Comparison of ENCODE assay signal across 1 cellular context in genomic region chr6:33313709-33314514, GRCh38.
TF ChIP-seq lines count a peak whose summit lies in the region.

TSS of gene TAPBP (minus strand) at chr6:33314078. CDS start at chr6:33314041, 37 bp downstream.

TF ChIP-seq in HepG2, 621 proteins besides CTCF, POLR2A, EP300 and RAD21 (continued from another document and continues in another):
- TF ChIP-seq GRHL1 (CRISPR knock-in tag; conservative IDR thresholded peaks at IDR 0.05) (no peak), ZNF710 (CRISPR knock-in tag; IDR thresholded peaks at IDR 0.05; ENCODE audit: borderline replicate concordance) (no peak), CERS6 (CRISPR knock-in tag; IDR thresholded peaks at IDR 0.05) (0 out of 2 replicates have a peak, but pooled peaks have one; percentile 48), ZNF235 (CRISPR knock-in tag; IDR thresholded peaks at IDR 0.05; ENCODE audit: borderline replicate concordance) (no peak; the same call in 1 of the 2 replicates), ZNF7 (CRISPR knock-in tag; IDR thresholded peaks at IDR 0.05) (no peak), SRSF1 (optimal IDR thresholded peaks at IDR 0.05; ENCODE audit: low read depth, low read length) (peak; percentile 52), CBFB (CRISPR knock-in tag; IDR thresholded peaks at IDR 0.05) (peak; percentile 41; the same call in 1 of the 2 replicates), NFE2L2 (IDR thresholded peaks at IDR 0.05; ENCODE audit: low read length) (no peak), CHCHD3 (CRISPR knock-in tag; IDR thresholded peaks at IDR 0.05) (0 out of 2 replicates have a peak, but pooled peaks have one; percentile 53), KAT7 (CRISPR knock-in tag; IDR thresholded peaks at IDR 0.05; ENCODE audit: borderline replicate concordance) (peak; percentile 89), MAFF (IDR thresholded peaks at IDR 0.05; ENCODE audit: low read depth, low read length) (no peak), TAF1 (CRISPR knock-in tag; IDR thresholded peaks at IDR 0.05) (peak; percentile 70), MED13 (CRISPR knock-in tag; IDR thresholded peaks at IDR 0.05) (0 out of 2 replicates have a peak, but pooled peaks have one; percentile 52), NR3C1 (CRISPR knock-in tag; IDR thresholded peaks at IDR 0.05) (no peak), ZSCAN22 (CRISPR knock-in tag; IDR thresholded peaks at IDR 0.05) (no peak), ZC3H13 (CRISPR knock-in tag; IDR thresholded peaks at IDR 0.05) (peak; percentile 92), ONECUT2 (CRISPR knock-in tag; IDR thresholded peaks at IDR 0.05) (no peak), SMARCC2 (IDR thresholded peaks at IDR 0.05) (no peak), PCBP2 (optimal IDR thresholded peaks at IDR 0.05; ENCODE audit: low read depth, low read length, poor library complexity, severe bottlenecking) (no peak), RARG (CRISPR knock-in tag; IDR thresholded peaks at IDR 0.05; ENCODE audit: low read depth) (no peak), ZBTB26 (CRISPR knock-in tag; IDR thresholded peaks at IDR 0.05; ENCODE audit: borderline replicate concordance) (0 out of 2 replicates have a peak, but pooled peaks have one; percentile 50), ZNF605 (CRISPR knock-in tag; IDR thresholded peaks at IDR 0.05) (peak; percentile 91; the same call in 1 of the 2 replicates), RNF2 (conservative IDR thresholded peaks at IDR 0.05; ENCODE audit: low read depth) (no peak), TGIF2 (CRISPR knock-in tag; IDR thresholded peaks at IDR 0.05) (peak; percentile 81), BRD4 (CRISPR knock-in tag; IDR thresholded peaks at IDR 0.05) (peak; percentile 66), ETV5 (CRISPR knock-in tag; IDR thresholded peaks at IDR 0.05; ENCODE audit: borderline replicate concordance) (0 out of 2 replicates have a peak, but pooled peaks have one; percentile 22), SATB2 (CRISPR knock-in tag; IDR thresholded peaks at IDR 0.05) (no peak), ZNF24 (IDR thresholded peaks at IDR 0.05) (no peak), ARHGAP35 (CRISPR knock-in tag; IDR thresholded peaks at IDR 0.05; ENCODE audit: borderline replicate concordance) (no peak; the same call in 1 of the 2 replicates), ZNF709 (CRISPR knock-in tag; IDR thresholded peaks at IDR 0.05) (0 out of 2 replicates have a peak, but pooled peaks have one; percentile 31), HHEX (CRISPR knock-in tag; IDR thresholded peaks at IDR 0.05) (peak; percentile 36; the same call in 1 of the 2 replicates), TBP (CRISPR knock-in tag; IDR thresholded peaks at IDR 0.05) (no peak), ZBTB1 (CRISPR knock-in tag; IDR thresholded peaks at IDR 0.05; ENCODE audit: borderline replicate concordance) (no peak; the same call in 1 of the 2 replicates), MBD4 (IDR thresholded peaks at IDR 0.05; ENCODE audit: borderline replicate concordance, low read length) (no peak), ATRX (CRISPR knock-in tag; IDR thresholded peaks at IDR 0.05; ENCODE audit: borderline replicate concordance) (no peak), ZNF432 (CRISPR knock-in tag; IDR thresholded peaks at IDR 0.05; ENCODE audit: borderline replicate concordance) (no peak), ZBTB7A (CRISPR knock-in tag; IDR thresholded peaks at IDR 0.05) (peak; percentile 36; the same call in 1 of the 2 replicates), ZNF724P (CRISPR knock-in tag; IDR thresholded peaks at IDR 0.05; ENCODE audit: borderline replicate concordance) (peak; percentile 85; the same call in 1 of the 2 replicates), FIP1L1 (IDR thresholded peaks at IDR 0.05; ENCODE audit: borderline replicate concordance, insufficient read depth, low read depth, low read length) (no peak), ZNF737 (CRISPR knock-in tag; IDR thresholded peaks at IDR 0.05; ENCODE audit: borderline replicate concordance) (0 out of 2 replicates have a peak, but pooled peaks have one; percentile 54), ZNF354B (CRISPR knock-in tag; IDR thresholded peaks at IDR 0.05) (no peak), ZBTB44 (CRISPR knock-in tag; IDR thresholded peaks at IDR 0.05) (peak; percentile 72; the same call in 1 of the 2 replicates), PAXIP1 (CRISPR knock-in tag; conservative IDR thresholded peaks at IDR 0.05) (0 out of 2 replicates have a peak, but pooled peaks have one; percentile 20), FOXA3 (CRISPR knock-in tag; IDR thresholded peaks at IDR 0.05) (peak; percentile 54; the same call in 1 of the 2 replicates), AKAP8 (CRISPR knock-in tag; IDR thresholded peaks at IDR 0.05) (0 out of 2 replicates have a peak, but pooled peaks have one; percentile 19), ZNF180 (CRISPR knock-in tag; IDR thresholded peaks at IDR 0.05; ENCODE audit: borderline replicate concordance, low read depth) (no peak), PHF8 (CRISPR knock-in tag; IDR thresholded peaks at IDR 0.05) (peak; percentile 92), ZFAT (CRISPR knock-in tag; conservative IDR thresholded peaks at IDR 0.05) (no peak), ZNF839 (CRISPR knock-in tag; IDR thresholded peaks at IDR 0.05; ENCODE audit: borderline replicate concordance) (no peak), POGK (CRISPR knock-in tag; conservative IDR thresholded peaks at IDR 0.05) (0 out of 2 replicates have a peak, but pooled peaks have one; percentile 40), FOXO4 (CRISPR knock-in tag; conservative IDR thresholded peaks at IDR 0.05) (no peak), ZNF513 (CRISPR knock-in tag; conservative IDR thresholded peaks at IDR 0.05) (peak; percentile 86; the same call in 1 of the 2 replicates), DPF2 (CRISPR knock-in tag; IDR thresholded peaks at IDR 0.05; ENCODE audit: borderline replicate concordance, low read depth) (no peak), KMT2A (CRISPR knock-in tag; IDR thresholded peaks at IDR 0.05) (peak; percentile 95), ZNF570 (CRISPR knock-in tag; IDR thresholded peaks at IDR 0.05; ENCODE audit: borderline replicate concordance) (no peak)
